Comparison of ENCODE assay signal across 8 cellular contexts in the genomic region with DNA sequence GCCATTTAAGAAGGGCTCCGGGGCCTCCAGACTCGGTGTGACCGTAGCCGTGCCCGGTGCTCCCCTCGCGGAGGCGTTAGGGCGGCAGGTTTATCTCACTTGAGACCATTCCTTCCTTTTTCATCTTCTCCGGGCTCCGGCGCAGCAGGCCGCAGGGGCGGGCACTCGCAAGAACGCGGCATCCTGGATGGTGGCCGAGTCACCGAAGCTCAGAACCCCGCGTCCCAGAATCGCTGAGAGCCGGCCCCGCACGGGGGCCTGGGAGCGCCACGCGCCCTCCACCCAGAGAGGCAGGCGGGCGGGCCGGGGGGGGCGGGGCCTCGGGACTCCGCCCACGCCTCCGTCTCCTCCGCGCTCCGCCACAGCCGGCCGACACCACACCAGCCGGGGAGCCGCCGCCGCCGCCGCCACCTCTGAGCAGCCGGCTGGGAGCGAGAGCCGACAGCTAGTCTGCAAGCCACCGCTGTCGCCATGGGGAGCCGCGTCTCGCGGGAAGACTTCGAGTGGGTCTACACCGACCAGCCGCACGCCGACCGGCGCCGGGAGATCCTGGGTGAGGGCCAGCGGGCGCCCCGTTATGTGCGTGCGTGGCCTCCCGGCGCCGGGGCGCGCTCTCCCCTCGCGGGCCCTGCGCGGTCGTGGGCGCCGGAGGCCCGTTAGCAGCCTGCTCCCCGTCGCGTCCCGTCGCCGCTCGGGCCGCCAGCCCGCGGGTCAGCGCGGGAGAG. TPM values are rescaled to one million over a fixed set of nuclear protein-coding genes. Genes with fewer than 3 reads are reported as not detected.
DNase-seq lines count a peak whose midpoint lies in the region; ATAC-seq and TF ChIP-seq lines count a peak whose summit lies in the region.

Gene DEGS1 (plus strand): TSS at position 375 of the 725 bp plus-strand sequence. CDS start 97 bp downstream, at position 472.

- DNase-seq in EH (ENCODE audit: low read depth) (peak; percentile 85), GM23248 (peak; percentile 91), RPMI8226 (peak; percentile 91), fibroblast of peridontal ligament (ENCODE audit: extremely low read depth) (peak; percentile 64)

- H3K36me3 ChIP-seq in GM23248 (ENCODE audit: low read depth) (no peaks in the 10 kb centered on the region), KOPT-K1 (ENCODE audit: insufficient read depth, low read length) (peaks cover 28% of the 10 kb centered on the region)

- H3K9me3 ChIP-seq in GM23248 (ENCODE audit: low read depth) (no peaks in the 10 kb centered on the region), KOPT-K1 (ENCODE audit: insufficient read depth, low read length, poor library complexity, severe bottlenecking) (no peaks in the 10 kb centered on the region)

- H3K79me2 ChIP-seq in GM23248 (ENCODE audit: insufficient read depth) = peaks cover 45% of the 10 kb centered on the region

- TF ChIP-seq CTCF in nephron (IDR thresholded peaks at IDR 0.05; ENCODE audit: unreplicated experiment in 3 of 3) = no peak

- H3K4me1 ChIP-seq in GM23248 (ENCODE audit: insufficient read depth) = peaks cover 14% of the 10 kb centered on the region

- peak within 1 kb of the TSS; percentile 94 for H2AFZ ChIP-seq in GM23248

- H3K4me2 ChIP-seq in GM23248 (ENCODE audit: unreplicated experiment) = peak within 1 kb of the TSS; percentile 82

- H3K36me3 Mint-ChIP-seq in activated T-helper 17 cell treated with anti-CD3 and anti-CD28 coated beads, Interleukin-2, amount 50 U/mL, for 72 hours (ENCODE audit: low read depth) = peaks cover 37% of the 10 kb centered on the region
- peaks cover 19% of the 10 kb centered on the region for H3K36me3 Mint-ChIP-seq in nephron (ENCODE audit: low read depth)
- H3K36me3 Mint-ChIP-seq in stimulated activated naive CD8-positive, alpha-beta T cell treated with anti-CD3 and anti-CD28 coated beads, Interleukin-15, Interleukin-2, amounts not matched to agents 100 ng/mL and 50 ng/mL, for 24 hours (ENCODE audit: low read depth) = peaks cover 27% of the 10 kb centered on the region

- peaks cover 17% of the 10 kb centered on the region for H3K4me1 Mint-ChIP-seq in activated T-helper 17 cell treated with anti-CD3 and anti-CD28 coated beads, Interleukin-2, amount 50 U/mL, for 72 hours
- H3K4me1 Mint-ChIP-seq in nephron = peaks cover 23% of the 10 kb centered on the region
- peaks cover 50% of the 10 kb centered on the region for H3K4me1 Mint-ChIP-seq in stimulated activated naive CD8-positive, alpha-beta T cell treated with anti-CD3 and anti-CD28 coated beads, Interleukin-15, Interleukin-2, amounts not matched to agents 100 ng/mL and 50 ng/mL, for 24 hours (ENCODE audit: low read depth)

- H3K4me3 ChIP-seq in GM23248 = peak within 1 kb of the TSS; percentile 84

- 1% methylated on average over 69 to 72 of the region's 94 CpGs for WGBS in GM23248 (ENCODE audit: low coverage in 1 of 2, low lambda C conversion rate in 2 of 2, missing lambda C conversion rate in 2 of 2), 2 experiments

- no peaks in the 10 kb centered on the region for H3K27me3 Mint-ChIP-seq in activated T-helper 17 cell treated with anti-CD3 and anti-CD28 coated beads, Interleukin-2, amount 50 U/mL, for 72 hours
- no peaks in the 10 kb centered on the region for H3K27me3 Mint-ChIP-seq in nephron (ENCODE audit: low read depth)
- H3K27me3 Mint-ChIP-seq in stimulated activated naive CD8-positive, alpha-beta T cell treated with anti-CD3 and anti-CD28 coated beads, Interleukin-15, Interleukin-2, amounts not matched to agents 100 ng/mL and 50 ng/mL, for 24 hours = no peaks in the 10 kb centered on the region

- ATAC-seq in activated T-helper 17 cell treated with anti-CD3 and anti-CD28 coated beads, Interleukin-2, amount 50 U/mL, for 72 hours (replicated peaks) = peak; percentile 78

- H3K27ac Mint-ChIP-seq in activated T-helper 17 cell treated with anti-CD3 and anti-CD28 coated beads, Interleukin-2, amount 50 U/mL, for 72 hours = peak within 1 kb of the TSS; percentile 89
- peak within 1 kb of the TSS; percentile 93 to 98 (median 96) for H3K27ac Mint-ChIP-seq in nephron
- peak within 1 kb of the TSS; percentile 96 for H3K27ac Mint-ChIP-seq in stimulated activated naive CD8-positive, alpha-beta T cell treated with anti-CD3 and anti-CD28 coated beads, Interleukin-15, Interleukin-2, amounts not matched to agents 100 ng/mL and 50 ng/mL, for 24 hours

- in situ Hi-C loops in GM23248 (cut with MboI) = no loop called here

- H3K4me3 Mint-ChIP-seq in activated T-helper 17 cell treated with anti-CD3 and anti-CD28 coated beads, Interleukin-2, amount 50 U/mL, for 72 hours = peak within 1 kb of the TSS; percentile 92
- peak within 1 kb of the TSS; percentile 85 to 97 (median 96) for H3K4me3 Mint-ChIP-seq in nephron
- peak within 1 kb of the TSS; percentile 96 for H3K4me3 Mint-ChIP-seq in stimulated activated naive CD8-positive, alpha-beta T cell treated with anti-CD3 and anti-CD28 coated beads, Interleukin-15, Interleukin-2, amounts not matched to agents 100 ng/mL and 50 ng/mL, for 24 hours

- peak within 1 kb of the TSS; percentile 92 for H3K9ac ChIP-seq in GM23248

- H3K27ac ChIP-seq in GM23248 (peak within 1 kb of the TSS; percentile 86), KOPT-K1 (ENCODE audit: low read depth, low read length, poor library complexity, severe bottlenecking) (peak within 1 kb of the TSS; percentile 87)

- no peaks in the 10 kb centered on the region for H4K20me1 ChIP-seq in GM23248 (ENCODE audit: insufficient read depth)

- H3K9me3 Mint-ChIP-seq in activated T-helper 17 cell treated with anti-CD3 and anti-CD28 coated beads, Interleukin-2, amount 50 U/mL, for 72 hours = no peaks in the 10 kb centered on the region
- no peaks in the 10 kb centered on the region for H3K9me3 Mint-ChIP-seq in nephron
- H3K9me3 Mint-ChIP-seq in stimulated activated naive CD8-positive, alpha-beta T cell treated with anti-CD3 and anti-CD28 coated beads, Interleukin-15, Interleukin-2, amounts not matched to agents 100 ng/mL and 50 ng/mL, for 24 hours = no peaks in the 10 kb centered on the region

- no peaks in the 10 kb centered on the region for H3K27me3 ChIP-seq in GM23248 (replicated peaks; ENCODE audit: insufficient read depth)

- peaks cover 8% of the 10 kb centered on the region; the same call in 1 of the 2 replicates for H3F3A ChIP-seq in GM23248 (ENCODE audit: insufficient read depth)

- no peaks in the 10 kb centered on the region for H3K9me2 ChIP-seq in GM23248 (ENCODE audit: insufficient read depth)

RNA-seq across cellular contexts. Expression of gene DEGS1, which starts in this region (rescaled TPM):
- 192 and 227 TPM in 2 replicates for total RNA-seq in GM23248 (2014; rRNA removed; shearing (Covaris generic))
- 265 and 275 TPM in 2 replicates for polyA plus RNA-seq in GM23248 (2016; fragmentation: Nextera tagmentation; extraction: Ambion mirVana)
- total RNA-seq in activated T-helper 17 cell treated with anti-CD3 and anti-CD28 coated beads, Interleukin-2, amount 50 U/mL, for 72 hours = 10 to 100 TPM; 37.7 to 72.3 TPM

Comparison
In these comparisons a context has a peak if more than half of its experiments do, and no peak if none do; other contexts are left out.
1. Peak in every context shown above with its lines: DNase-seq, ATAC-seq, H3K4me3 ChIP-seq and H3K27ac ChIP-seq.